In genomic region chr1:205294914-205295310, GRCh38 we compare ENCODE assay signal across 2 cellular contexts.
TF ChIP-seq lines count a peak whose summit lies in the region.

No MANE protein-coding gene starts in this region.

TF ChIP-seq in HepG2, 621 proteins besides CTCF, POLR2A, EP300 and RAD21 (continued from another document):
- TF ChIP-seq IRF1 (CRISPR knock-in tag; IDR thresholded peaks at IDR 0.05; ENCODE audit: low read depth), result no peak
- no peak for TF ChIP-seq ZNF780A (CRISPR knock-in tag; IDR thresholded peaks at IDR 0.05)
- 0 out of 2 replicates have a peak, but pooled peaks have one; percentile 48 for TF ChIP-seq ZNF670 (CRISPR knock-in tag; IDR thresholded peaks at IDR 0.05; ENCODE audit: borderline replicate concordance)
- TF ChIP-seq POLR2G (IDR thresholded peaks at IDR 0.05; ENCODE audit: low read depth, low read length), result no peak

TF ChIP-seq in HEK293T, 16 proteins besides CTCF, POLR2A, EP300 and RAD21 (continued from another document):
- TF ChIP-seq PKNOX1 (IDR thresholded peaks at IDR 0.05), result no peak
- no peak for TF ChIP-seq BHLHE40 (IDR thresholded peaks at IDR 0.05; ENCODE audit: borderline replicate concordance)
- no peak for TF ChIP-seq FOXA1 (IDR thresholded peaks at IDR 0.05)
- no peak for TF ChIP-seq ZNF384 (IDR thresholded peaks at IDR 0.05)
- no peak for TF ChIP-seq ELF4 (IDR thresholded peaks at IDR 0.05)
- TF ChIP-seq FOXK2 (IDR thresholded peaks at IDR 0.05), result no peak
- TF ChIP-seq FOXM1 (IDR thresholded peaks at IDR 0.05; ENCODE audit: borderline replicate concordance), result no peak
- no peak for TF ChIP-seq SUZ12 (IDR thresholded peaks at IDR 0.05)
- no peak for TF ChIP-seq TARDBP (IDR thresholded peaks at IDR 0.05)
- TF ChIP-seq ARNT (IDR thresholded peaks at IDR 0.05), result no peak
- no peak for TF ChIP-seq CTBP1 (IDR thresholded peaks at IDR 0.05; ENCODE audit: borderline replicate concordance)
- TF ChIP-seq NFRKB (IDR thresholded peaks at IDR 0.05), result no peak
